8 cellular contexts compared by ENCODE assay signal in genomic region chr4:180449395-180449956, GRCh38.
A peak's percentile ranks its signal among the peaks of the same experiment; 100 is the strongest.
DNase-seq lines count a peak whose midpoint lies in the region; ATAC-seq and TF ChIP-seq lines count a peak whose summit lies in the region.

No MANE protein-coding gene starts in this region.

- TF ChIP-seq CTCF in GM12873 (IDR thresholded peaks at IDR 0.05; ENCODE audit: insufficient read depth, low read depth, low read length, missing control alignments) (peak; percentile 56), breast epithelium (IDR thresholded peaks at IDR 0.05) (peak in 2 of 3 donors; percentile 14 to 28), testis (IDR thresholded peaks at IDR 0.05) (peak; percentile 46 to 59 (median 58)), vagina (IDR thresholded peaks at IDR 0.05) (no peak)

- ATAC-seq in HG02938 (IDR thresholded peaks at IDR 0.05; ENCODE audit: unreplicated experiment) (peak; percentile 84), HG02870 (IDR thresholded peaks at IDR 0.05; ENCODE audit: unreplicated experiment) (no peak)

- intact Hi-C loops in breast epithelium (cut with DNase I; ENCODE audit: low total_unique reads) (no loop called here), testis (cut with DNase I; ENCODE audit: low total_unique reads) (no loop called here), vagina (cut with DNase I) (no loop called here)

- TF ChIP-seq POLR2A in breast epithelium (IDR thresholded peaks at IDR 0.05) (no peak), testis (IDR thresholded peaks at IDR 0.05) (no peak), vagina (IDR thresholded peaks at IDR 0.05) (no peak)

- H3K36me3 ChIP-seq in breast epithelium: no peaks in the 10 kb centered on the region
- no peaks in the 10 kb centered on the region for H3K36me3 ChIP-seq in testis (ENCODE audit: low read depth, missing control alignments)
- H3K36me3 ChIP-seq in vagina: no peaks in the 10 kb centered on the region

- H3K4me1 ChIP-seq in breast epithelium (no peaks in the 10 kb centered on the region), testis (no peaks in the 10 kb centered on the region), vagina (no peaks in the 10 kb centered on the region)

- H3K27ac ChIP-seq in breast epithelium: no peak overlapping the region
- H3K27ac ChIP-seq in testis: no peak overlapping the region
- H3K27ac ChIP-seq in vagina: no peak overlapping the region

- H3K4me3 ChIP-seq in breast epithelium: no peak overlapping the region
- peak overlapping the region; percentile 5 to 15 for H3K4me3 ChIP-seq in testis
- no peak overlapping the region for H3K4me3 ChIP-seq in vagina

- no peaks in the 10 kb centered on the region for H3K9me3 ChIP-seq in breast epithelium
- no peaks in the 10 kb centered on the region for H3K9me3 ChIP-seq in testis
- H3K9me3 ChIP-seq in vagina: no peaks in the 10 kb centered on the region

- WGBS in testis, 2 donors: 12 to 14% methylated on average over 6 of the region's 6 CpGs

- H3K27me3 ChIP-seq in breast epithelium (no peaks in the 10 kb centered on the region), testis (no peaks in the 10 kb centered on the region), vagina (no peaks in the 10 kb centered on the region)

- DNase-seq in NCI-H69 (lab: John Stamatoyannopoulos, UW): peak; percentile 90
- no peak for DNase-seq in breast epithelium (ENCODE audit: low spot score in 2 of 2)
- peak; percentile 81 for DNase-seq in testis
- no peak for DNase-seq in vagina (ENCODE audit: extremely low spot score in 2 of 2)
- DNase-seq in HuH-7.5 (ENCODE audit: low spot score): no peak

Comparison
In these comparisons a context has a peak if more than half of its experiments do, and no peak if none do; other contexts are left out.
1. CTCF ChIP-seq: peak in GM12873 (single experiment), breast epithelium (2 of 3) and testis (3 of 3); none in vagina (0 of 3).
2. DNase-seq: peak in NCI-H69 (single experiment) and testis (single experiment); none in breast epithelium (0 of 2), vagina (0 of 2) and HuH-7.5 (single experiment).
3. H3K4me3 ChIP-seq: peak in testis (2 of 2); none in breast epithelium (0 of 3) and vagina (0 of 2).